ENCODE assay signal across 27 cellular contexts in the genomic region with DNA sequence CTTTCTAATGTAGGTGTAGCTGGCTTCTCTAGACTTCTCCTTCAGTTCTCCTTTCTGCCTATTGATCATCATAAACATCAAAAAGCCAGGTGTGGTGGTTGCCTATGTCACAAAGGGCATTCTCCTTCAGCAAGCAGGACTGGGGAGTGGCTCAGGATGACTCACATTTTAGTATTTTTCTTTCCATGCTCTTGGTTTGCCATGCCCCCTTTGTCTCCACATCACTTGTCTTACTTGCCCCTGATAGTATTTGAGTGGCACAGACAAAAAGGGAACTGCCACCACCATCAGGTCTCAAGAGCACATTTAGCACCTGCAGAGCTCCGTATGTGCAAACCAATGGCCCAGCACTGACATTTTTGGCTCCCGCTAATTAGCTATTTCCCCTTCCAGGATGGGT.
A peak's percentile ranks its signal among the peaks of the same experiment; 100 is the strongest.
DNase-seq lines count a peak whose midpoint lies in the region; ATAC-seq and TF ChIP-seq lines count a peak whose summit lies in the region.
"Had no signal": no experiment of that assay in that cellular context is flagged by ENCODE, and none has a peak within 500 bp of the region (broad histone marks: within the 10 kb centered on the region; RNA-seq: fewer than 3 reads in every experiment).

No MANE protein-coding gene starts in this region.

- peak; percentile 65 to 86 for ATAC-seq in stimulated activated naive B cell treated with anti-CD40 and anti-IgM and Interleukin-4, amounts not matched to agents 10 μg/mL and 1 μg/mL and 100 μg/mL, for 72 hours (replicated peaks)
- ATAC-seq in PC-3 (no peak), GM21381 (IDR thresholded peaks at IDR 0.05; ENCODE audit: unreplicated experiment) (no peak)
- ATAC-seq: activated CD4-positive, CD25-positive, alpha-beta regulatory T cell treated with anti-CD3 and anti-CD28 coated beads, Interleukin-2, amount 50 U/mL, for 24 hours; activated CD8-positive, alpha-beta T cell treated with anti-CD3 and anti-CD28 coated beads for 36 hours; activated T-helper 17 cell treated with anti-CD3 and anti-CD28 coated beads, Interleukin-2, amount 50 U/mL, for 72 hours; CD8-positive, alpha-beta T cell; left lung; naive thymus-derived CD8-positive, alpha-beta T cell had no signal

- no peaks in the 10 kb centered on the region for H3K27me3 Mint-ChIP-seq in stimulated activated naive B cell treated with anti-CD40 and anti-IgM and Interleukin-4, amounts not matched to agents 10 μg/mL and 1 μg/mL and 100 μg/mL, for 72 hours
- H3K27me3 Mint-ChIP-seq: activated CD8-positive, alpha-beta T cell treated with anti-CD3 and anti-CD28 coated beads for 36 hours; activated T-helper 17 cell treated with anti-CD3 and anti-CD28 coated beads, Interleukin-2, amount 50 U/mL, for 72 hours had no signal

- H3K36me3 Mint-ChIP-seq in stimulated activated naive B cell treated with anti-CD40 and anti-IgM and Interleukin-4, amounts not matched to agents 10 μg/mL and 1 μg/mL and 100 μg/mL, for 72 hours = no peaks in the 10 kb centered on the region
- H3K36me3 Mint-ChIP-seq: CD8-positive, alpha-beta T cell; mesothelial cell of epicardium; naive thymus-derived CD8-positive, alpha-beta T cell had no signal

- POLR2A ChIA-PET in PC-3 (lab: Charles Lee; ENCODE audit: unreplicated experiment) = no interaction called here

- H3K9me3 Mint-ChIP-seq in stimulated activated naive B cell treated with anti-CD40 and anti-IgM and Interleukin-4, amounts not matched to agents 10 μg/mL and 1 μg/mL and 100 μg/mL, for 72 hours = peaks cover 0 to 5% of the 10 kb centered on the region in 2 donors
- H3K9me3 Mint-ChIP-seq: activated CD8-positive, alpha-beta T cell treated with anti-CD3 and anti-CD28 coated beads for 36 hours; activated T-helper 17 cell treated with anti-CD3 and anti-CD28 coated beads, Interleukin-2, amount 50 U/mL, for 72 hours; CD8-positive, alpha-beta T cell; mesothelial cell of epicardium; T-helper 1 cell treated with Interleukin-12 subunit alpha and Interleukin-12 subunit beta and Interleukin-4 antibody, amounts not matched to agents 30 μg/mL and 1 μg/mL, for 36 hours had no signal

- H2AFZ ChIP-seq in PC-3 (ENCODE audit: low read length) = no peak overlapping the region

- H3K9ac ChIP-seq in PC-3 (ENCODE audit: low read length) = no peak overlapping the region

- H3F3A ChIP-seq in PC-3 (ENCODE audit: low read length, unreplicated experiment) = no peaks in the 10 kb centered on the region

- no peaks in the 10 kb centered on the region for H4K20me1 ChIP-seq in PC-3 (ENCODE audit: low read length)

- peaks cover 20% of the 10 kb centered on the region for H3K9me3 ChIP-seq in PC-3 (ENCODE audit: low read length)
- H3K9me3 ChIP-seq: left lung, transverse colon had no signal

- H3K27ac Mint-ChIP-seq in stimulated activated naive B cell treated with anti-CD40 and anti-IgM and Interleukin-4, amounts not matched to agents 10 μg/mL and 1 μg/mL and 100 μg/mL, for 72 hours = no peak overlapping the region
- H3K27ac Mint-ChIP-seq: activated CD8-positive, alpha-beta T cell treated with anti-CD3 and anti-CD28 coated beads for 36 hours; activated T-helper 17 cell treated with anti-CD3 and anti-CD28 coated beads, Interleukin-2, amount 50 U/mL, for 72 hours; CD8-positive, alpha-beta T cell; mesothelial cell of epicardium; naive thymus-derived CD8-positive, alpha-beta T cell; T-helper 1 cell treated with Interleukin-12 subunit alpha and Interleukin-12 subunit beta and Interleukin-4 antibody, amounts not matched to agents 30 μg/mL and 1 μg/mL, for 36 hours had no signal

- H3K27ac ChIP-seq in epithelial cell of prostate (peak overlapping the region; percentile 18), PC-3 (ENCODE audit: low read length) (no peak overlapping the region)
- H3K27ac ChIP-seq: left lung, SK-N-MC, transverse colon had no signal

- no peak for TF ChIP-seq CTCF in PC-3 (conservative IDR thresholded peaks at IDR 0.05; ENCODE audit: low read depth, low read length)

- intact Hi-C loops in PC-3 (cut with micrococcal nuclease) = no loop called here

- no peaks in the 10 kb centered on the region for H3K4me1 Mint-ChIP-seq in stimulated activated naive B cell treated with anti-CD40 and anti-IgM and Interleukin-4, amounts not matched to agents 10 μg/mL and 1 μg/mL and 100 μg/mL, for 72 hours
- H3K4me1 Mint-ChIP-seq: activated T-helper 17 cell treated with anti-CD3 and anti-CD28 coated beads, Interleukin-2, amount 50 U/mL, for 72 hours; mesothelial cell of epicardium; naive thymus-derived CD8-positive, alpha-beta T cell had no signal

- H3K79me2 ChIP-seq in PC-3 (ENCODE audit: low read length) = no peaks in the 10 kb centered on the region

- H3K4me3 ChIP-seq in PC-3 (ENCODE audit: low read length) = no peak overlapping the region
- H3K4me3 ChIP-seq: left lung, SK-N-MC, transverse colon had no signal

- no peaks in the 10 kb centered on the region for H3K4me1 ChIP-seq in PC-3 (ENCODE audit: insufficient read depth, low read length)
- H3K4me1 ChIP-seq: left lung, transverse colon had no signal

- no peak overlapping the region for H3K4me3 Mint-ChIP-seq in stimulated activated naive B cell treated with anti-CD40 and anti-IgM and Interleukin-4, amounts not matched to agents 10 μg/mL and 1 μg/mL and 100 μg/mL, for 72 hours
- H3K4me3 Mint-ChIP-seq: activated CD8-positive, alpha-beta T cell treated with anti-CD3 and anti-CD28 coated beads for 36 hours; activated T-helper 17 cell treated with anti-CD3 and anti-CD28 coated beads, Interleukin-2, amount 50 U/mL, for 72 hours; CD8-positive, alpha-beta T cell; mesothelial cell of epicardium; naive thymus-derived CD8-positive, alpha-beta T cell; T-helper 1 cell treated with Interleukin-12 subunit alpha and Interleukin-12 subunit beta and Interleukin-4 antibody, amounts not matched to agents 30 μg/mL and 1 μg/mL, for 36 hours had no signal

- DNase-seq in HT1080 (ENCODE audit: low read depth) (peak; percentile 69), RPMI7951 (ENCODE audit: low read depth) (peak; percentile 65), epithelial cell of prostate (ENCODE audit: low read depth, low spot score) (no peak), PC-3 (no peak), CD1c-positive myeloid dendritic cell (ENCODE audit: extremely low spot score) (no peak)
- peak; percentile 2 for DNase-seq in stimulated activated naive B cell treated with anti-CD40 and anti-IgM and Interleukin-4, amounts not matched to agents 10 μg/mL and 1 μg/mL and 100 μg/mL, for 72 hours
- DNase-seq: activated CD8-positive, alpha-beta T cell treated with anti-CD3 and anti-CD28 coated beads for 36 hours; activated naive CD4-positive, alpha-beta T cell treated with anti-CD3 and anti-CD28 coated beads, Interleukin-2, amount 50 U/mL, for 16 hours; CD8-positive, alpha-beta T cell; cortex of kidney; DMS 273 treated with DMSO at 0.1 percent for 48 hours; left lung; naive thymus-derived CD8-positive, alpha-beta T cell; NCI-H1105; NCI-H2029; NCI-H2227 treated with DMSO at 0.1 percent for 48 hours; NCI-H526 treated with DMSO at 0.1 percent for 48 hours; occipital lobe; retina; stimulated activated CD4-positive, alpha-beta T cell treated with anti-CD3 and anti-CD28 coated beads, Interleukin-2, amount 100 ng/mL, for 24 hours; transverse colon had no signal

- CTCF ChIA-PET in PC-3 (lab: Charles Lee) = no interaction called here

- H3K9me2 ChIP-seq in PC-3 (replicated peaks; ENCODE audit: low read length) = no peaks in the 10 kb centered on the region

- no peaks in the 10 kb centered on the region for H3K36me3 ChIP-seq in PC-3 (ENCODE audit: low read depth, low read length)
- H3K36me3 ChIP-seq: left lung, transverse colon had no signal

- no peaks in the 10 kb centered on the region for H3K27me3 ChIP-seq in PC-3 (ENCODE audit: low read length)
- H3K27me3 ChIP-seq: left lung, transverse colon had no signal

- no TSS peak for BruUV-seq in PC-3 (replicated peaks; lab: Mats Ljungman, UMichigan)

- no peak overlapping the region for H3K4me2 ChIP-seq in PC-3 (ENCODE audit: low read length)

Comparison
In these comparisons a context has a peak if more than half of its experiments do, and no peak if none do; other contexts are left out.
1. DNase-seq: peak in HT1080 (single experiment), RPMI7951 (single experiment) and stimulated activated naive B cell treated with anti-CD40 and anti-IgM and Interleukin-4, amounts not matched to agents 10 μg/mL and 1 μg/mL and 100 μg/mL, for 72 hours (single experiment); none in epithelial cell of prostate (single experiment), PC-3 (single experiment) and CD1c-positive myeloid dendritic cell (single experiment).
2. ATAC-seq: peak in stimulated activated naive B cell treated with anti-CD40 and anti-IgM and Interleukin-4, amounts not matched to agents 10 μg/mL and 1 μg/mL and 100 μg/mL, for 72 hours (2 of 2); none in PC-3 (single experiment) and GM21381 (single experiment).